ENCODE assay signal across 19 cellular contexts in the genomic region with DNA sequence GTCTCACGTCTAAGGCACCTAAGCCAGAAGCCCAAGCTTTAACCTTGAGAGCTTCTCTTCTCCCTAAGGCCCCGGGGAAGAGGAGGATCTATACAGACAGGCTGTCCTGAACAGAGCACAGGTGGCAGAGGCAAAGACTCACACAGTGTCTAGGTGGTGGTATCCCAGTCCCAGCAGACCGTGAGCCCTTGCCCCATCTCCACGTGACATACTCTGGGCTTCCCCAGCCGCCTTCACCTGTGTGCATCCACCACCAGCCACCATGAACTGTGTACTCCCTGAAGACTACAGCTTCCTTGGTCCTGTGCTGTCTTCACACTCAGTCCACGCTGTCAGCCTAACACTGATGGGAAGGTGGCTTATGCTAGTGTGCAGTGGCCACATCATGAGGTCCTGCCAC. TPM values are rescaled to one million over a fixed set of nuclear protein-coding genes. Genes with fewer than 3 reads are reported as not detected.
DNase-seq lines count a peak whose midpoint lies in the region; ATAC-seq and TF ChIP-seq lines count a peak whose summit lies in the region.
"Had no signal": no experiment of that assay in that cellular context is flagged by ENCODE, and none has a peak within 500 bp of the region (broad histone marks: within the 10 kb centered on the region; RNA-seq: fewer than 3 reads in every experiment).

No MANE protein-coding gene starts in this region.

- peak; percentile 6 for ATAC-seq in stimulated activated naive CD8-positive, alpha-beta T cell treated with anti-CD3 and anti-CD28 coated beads, Interleukin-15, amount 100 ng/mL, for 72 hours
- no peak for ATAC-seq in stimulated activated naive CD8-positive, alpha-beta T cell treated with anti-CD3 and anti-CD28 coated beads, Interleukin-15, Interleukin-2, amounts not matched to agents 100 U/mL and 50 U/mL, for 24 hours
- ATAC-seq in stimulated activated naive B cell treated with anti-CD40 and anti-IgM and Interleukin-4, amounts not matched to agents 10 μg/mL and 1 μg/mL and 100 μg/mL, for 72 hours (replicated peaks), result no peak

- peaks cover 87% of the 10 kb centered on the region for H3K36me3 ChIP-seq in osteoblast (ENCODE audit: insufficient read depth, low read length)
- no peaks in the 10 kb centered on the region for H3K36me3 ChIP-seq in MM.1S (replicated peaks; ENCODE audit: insufficient read depth, low read length)

- H3K4me3 ChIP-seq in osteoblast (ENCODE audit: insufficient read depth, low read length) (no peak overlapping the region), MM.1S (ENCODE audit: low read length) (no peak overlapping the region)
- H3K4me3 ChIP-seq: GM23338, HAP-1 had no signal

- no peak overlapping the region for H3K4me2 ChIP-seq in osteoblast (ENCODE audit: insufficient read depth, low read length)
- no peak overlapping the region for H3K4me2 ChIP-seq in MM.1S (ENCODE audit: low read depth, low read length)
- H3K4me2 ChIP-seq: GM23338 had no signal

- H2AFZ ChIP-seq in osteoblast (ENCODE audit: low read length) (no peak overlapping the region), MM.1S (ENCODE audit: low read length) (no peak overlapping the region)
- H2AFZ ChIP-seq: GM23338 had no signal

- no peak overlapping the region for H3K9ac ChIP-seq in MM.1S (ENCODE audit: low read length)

- no peaks in the 10 kb centered on the region for H3K4me1 Mint-ChIP-seq in stimulated activated naive CD8-positive, alpha-beta T cell treated with anti-CD3 and anti-CD28 coated beads, Interleukin-15, amount 100 ng/mL, for 72 hours
- H3K4me1 Mint-ChIP-seq in stimulated activated naive B cell treated with anti-CD40 and anti-IgM and Interleukin-4, amounts not matched to agents 10 μg/mL and 1 μg/mL and 100 μg/mL, for 72 hours, result no peaks in the 10 kb centered on the region
- no peaks in the 10 kb centered on the region for H3K4me1 Mint-ChIP-seq in activated naive CD8-positive, alpha-beta T cell treated with anti-CD3 and anti-CD28 coated beads for 36 hours

- H3K27me3 ChIP-seq in osteoblast (ENCODE audit: insufficient read depth, low read length), result no peaks in the 10 kb centered on the region
- H3K27me3 ChIP-seq in MM.1S (replicated peaks; ENCODE audit: insufficient read depth, low read length), result no peaks in the 10 kb centered on the region

- CTCF ChIA-PET in RWPE1 (lab: Yijun Ruan, JAX), result interaction anchor here (0.7 kb wide), 1 partner anchor 320 kb away, joined by 3 read pairs; no protein-coding TSS in a partner anchor

- H3K4me3 Mint-ChIP-seq in stimulated activated naive CD8-positive, alpha-beta T cell treated with anti-CD3 and anti-CD28 coated beads, Interleukin-15, amount 100 ng/mL, for 72 hours, result no peak overlapping the region
- H3K4me3 Mint-ChIP-seq in stimulated activated naive B cell treated with anti-CD40 and anti-IgM and Interleukin-4, amounts not matched to agents 10 μg/mL and 1 μg/mL and 100 μg/mL, for 72 hours, result no peak overlapping the region
- no peak overlapping the region for H3K4me3 Mint-ChIP-seq in activated naive CD8-positive, alpha-beta T cell treated with anti-CD3 and anti-CD28 coated beads for 36 hours
- H3K4me3 Mint-ChIP-seq: CD4-positive, alpha-beta memory T cell; GM23338; HFFc6 had no signal

- H3K9me3 Mint-ChIP-seq in stimulated activated naive CD8-positive, alpha-beta T cell treated with anti-CD3 and anti-CD28 coated beads, Interleukin-15, amount 100 ng/mL, for 72 hours, result no peaks in the 10 kb centered on the region
- no peaks in the 10 kb centered on the region for H3K9me3 Mint-ChIP-seq in stimulated activated naive B cell treated with anti-CD40 and anti-IgM and Interleukin-4, amounts not matched to agents 10 μg/mL and 1 μg/mL and 100 μg/mL, for 72 hours
- H3K9me3 Mint-ChIP-seq in activated naive CD8-positive, alpha-beta T cell treated with anti-CD3 and anti-CD28 coated beads for 36 hours, result no peaks in the 10 kb centered on the region
- H3K9me3 Mint-ChIP-seq: CD4-positive, alpha-beta memory T cell; GM23338; HFFc6 had no signal

- peaks cover 4% of the 10 kb centered on the region for H4K20me1 ChIP-seq in osteoblast (ENCODE audit: insufficient read depth, low read length)
- no peaks in the 10 kb centered on the region for H4K20me1 ChIP-seq in MM.1S (ENCODE audit: insufficient read depth, low read length)

- H3K9me3 ChIP-seq in osteoblast (ENCODE audit: low read depth, low read length), result no peaks in the 10 kb centered on the region
- H3K9me3 ChIP-seq in MM.1S (replicated peaks; ENCODE audit: insufficient read depth, low read length), result no peaks in the 10 kb centered on the region
- H3K9me3 ChIP-seq: HAP-1 had no signal

- H3K9me2 ChIP-seq in MM.1S (replicated peaks; ENCODE audit: insufficient read depth, low read length), result no peaks in the 10 kb centered on the region

- TF ChIP-seq CTCF in RWPE1 (conservative IDR thresholded peaks at IDR 0.05; ENCODE audit: low read depth) (no peak), osteoblast (IDR thresholded peaks at IDR 0.05; ENCODE audit: extremely low read depth, low read depth, low read length) (no peak), MM.1S (IDR thresholded peaks at IDR 0.05; ENCODE audit: low read length) (no peak)

- H3K79me2 ChIP-seq in osteoblast (ENCODE audit: insufficient read depth, low read length) (no peaks in the 10 kb centered on the region), MM.1S (ENCODE audit: low read length) (no peaks in the 10 kb centered on the region)

- no peaks in the 10 kb centered on the region for H3K27me3 Mint-ChIP-seq in stimulated activated naive CD8-positive, alpha-beta T cell treated with anti-CD3 and anti-CD28 coated beads, Interleukin-15, amount 100 ng/mL, for 72 hours
- no peaks in the 10 kb centered on the region for H3K27me3 Mint-ChIP-seq in stimulated activated naive B cell treated with anti-CD40 and anti-IgM and Interleukin-4, amounts not matched to agents 10 μg/mL and 1 μg/mL and 100 μg/mL, for 72 hours
- no peaks in the 10 kb centered on the region for H3K27me3 Mint-ChIP-seq in activated naive CD8-positive, alpha-beta T cell treated with anti-CD3 and anti-CD28 coated beads for 36 hours
- H3K27me3 Mint-ChIP-seq: CD4-positive, alpha-beta memory T cell had no signal

- POLR2A ChIA-PET in RWPE1 (lab: Yijun Ruan, JAX; ENCODE audit: low non-redundant PET), result no interaction called here

- no peak for DNase-seq in stimulated activated naive CD8-positive, alpha-beta T cell treated with anti-CD3 and anti-CD28 coated beads, Interleukin-15, amount 100 ng/mL, for 72 hours
- no peak for DNase-seq in stimulated activated naive CD8-positive, alpha-beta T cell treated with anti-CD3 and anti-CD28 coated beads, Interleukin-15, Interleukin-2, amounts not matched to agents 100 U/mL and 50 U/mL, for 24 hours
- DNase-seq in RWPE1 (ENCODE audit: low spot score), result no peak
- peak; percentile 4 for DNase-seq in osteoblast (ENCODE audit: insufficient read length, low spot score, missing footprints)
- no peak for DNase-seq in stimulated activated naive B cell treated with anti-CD40 and anti-IgM and Interleukin-4, amounts not matched to agents 10 μg/mL and 1 μg/mL and 100 μg/mL, for 72 hours
- no peak for DNase-seq in activated naive CD8-positive, alpha-beta T cell treated with anti-CD3 and anti-CD28 coated beads for 36 hours
- DNase-seq in amniotic stem cell (lab: John Stamatoyannopoulos, UW), result no peak
- DNase-seq in MM.1S, result no peak
- DNase-seq: C1 segment of cervical spinal cord; Calu3; CD4-positive, alpha-beta memory T cell; COR-L47; DMS53; DMS79 treated with DMSO at 0.1 percent for 48 hours; GF-D8; HFFc6 had no signal

- no peaks in the 10 kb centered on the region for H3F3A ChIP-seq in MM.1S (ENCODE audit: insufficient read depth, low read length)

- peak overlapping the region in 1 of 2 donors; percentile 50 for H3K27ac Mint-ChIP-seq in stimulated activated naive CD8-positive, alpha-beta T cell treated with anti-CD3 and anti-CD28 coated beads, Interleukin-15, amount 100 ng/mL, for 72 hours
- peak overlapping the region; percentile 7 for H3K27ac Mint-ChIP-seq in stimulated activated naive B cell treated with anti-CD40 and anti-IgM and Interleukin-4, amounts not matched to agents 10 μg/mL and 1 μg/mL and 100 μg/mL, for 72 hours
- H3K27ac Mint-ChIP-seq in activated naive CD8-positive, alpha-beta T cell treated with anti-CD3 and anti-CD28 coated beads for 36 hours, result no peak overlapping the region
- H3K27ac Mint-ChIP-seq: GM23338, HFFc6 had no signal

- H3K36me3 Mint-ChIP-seq in stimulated activated naive B cell treated with anti-CD40 and anti-IgM and Interleukin-4, amounts not matched to agents 10 μg/mL and 1 μg/mL and 100 μg/mL, for 72 hours, result peaks cover 16 to 37% of the 10 kb centered on the region in 2 donors
- H3K36me3 Mint-ChIP-seq in activated naive CD8-positive, alpha-beta T cell treated with anti-CD3 and anti-CD28 coated beads for 36 hours, result peaks cover 6% of the 10 kb centered on the region

- H3K4me1 ChIP-seq in osteoblast (ENCODE audit: insufficient read depth, low read length) (no peaks in the 10 kb centered on the region), MM.1S (ENCODE audit: low read length) (no peaks in the 10 kb centered on the region)
- H3K4me1 ChIP-seq: HAP-1 had no signal

- H3K27ac ChIP-seq in RWPE1 (peak overlapping the region; percentile 80), osteoblast (ENCODE audit: low read depth, low read length) (no peak overlapping the region), MM.1S (ENCODE audit: low read length) (no peak overlapping the region)

RNA-seq across cellular contexts. Expression of gene SZT2, which starts 31.7 kb away (rescaled TPM):
- total RNA-seq in osteoblast, result 41.0 and 42.0 TPM in 2 replicates
- total RNA-seq in activated naive CD8-positive, alpha-beta T cell treated with anti-CD3 and anti-CD28 coated beads for 36 hours, result 10 to 100 TPM; 22.4 to 27.6 TPM

RNA-seq across cellular contexts. Expression of gene MED8, which starts 31.8 kb away (rescaled TPM):
- 64.8 and 65.9 TPM in 2 replicates for total RNA-seq in osteoblast
- total RNA-seq in activated naive CD8-positive, alpha-beta T cell treated with anti-CD3 and anti-CD28 coated beads for 36 hours, result 10 to 100 TPM; 34.1 to 35.7 TPM

RNA-seq across cellular contexts. Expression of gene HYI, which starts 32.3 kb away (rescaled TPM):
- 24.5 and 27.1 TPM in 2 replicates for total RNA-seq in osteoblast
- total RNA-seq in activated naive CD8-positive, alpha-beta T cell treated with anti-CD3 and anti-CD28 coated beads for 36 hours, result 1 to 10 TPM; 4.3 to 5.6 TPM
- total RNA-seq: A172 had no signal

RNA-seq across cellular contexts. Expression of gene ELOVL1, which starts 53.6 kb away (rescaled TPM):
- total RNA-seq in osteoblast, result 35.9 and 36.9 TPM in 2 replicates
- 10 to 100 TPM; 66.9 to 67.4 TPM for total RNA-seq in activated naive CD8-positive, alpha-beta T cell treated with anti-CD3 and anti-CD28 coated beads for 36 hours
